In the genomic region with DNA sequence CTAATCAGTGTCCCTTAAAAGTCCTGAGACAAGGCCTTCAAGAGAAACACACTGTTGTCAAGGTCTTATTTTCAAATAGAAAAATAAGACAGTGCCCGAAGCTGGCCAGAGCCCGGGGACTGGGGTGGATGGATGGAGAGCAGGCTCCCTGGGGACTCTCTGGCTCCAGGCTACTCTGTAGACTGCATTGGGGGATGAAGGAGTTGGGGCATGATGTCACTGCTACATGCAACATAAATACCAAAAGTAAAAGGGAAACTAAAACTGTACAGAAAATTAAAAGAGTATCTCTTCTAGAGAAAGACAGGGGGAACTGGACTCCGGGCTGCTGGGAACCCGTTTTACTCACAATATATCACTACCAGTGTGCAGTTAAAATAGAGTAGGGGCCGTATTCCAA, we compare ENCODE assay signal across 11 cellular contexts.
A peak's percentile ranks its signal among the peaks of the same experiment; 100 is the strongest.
DNase-seq lines count a peak whose midpoint lies in the region; ATAC-seq lines count a peak whose summit lies in the region.
"Had no signal": no experiment of that assay in that cellular context is flagged by ENCODE, and none has a peak within 500 bp of the region (broad histone marks: within the 10 kb centered on the region; RNA-seq: fewer than 3 reads in every experiment).

No MANE protein-coding gene starts in this region.

- ATAC-seq in GM21786 (IDR thresholded peaks at IDR 0.05; ENCODE audit: unreplicated experiment), result peak; percentile 81
- peak; percentile 88 for ATAC-seq in HG03342 (IDR thresholded peaks at IDR 0.05; ENCODE audit: unreplicated experiment)
- ATAC-seq in stimulated activated naive CD8-positive, alpha-beta T cell treated with anti-CD3 and anti-CD28 coated beads, Interleukin-15, amount 100 ng/mL, for 72 hours, result no peak

- no peaks in the 10 kb centered on the region for H3K36me3 Mint-ChIP-seq in activated CD4-positive, alpha-beta T cell treated with anti-CD3 and anti-CD28 coated beads, Interleukin-2, amount 10 ng/mL, durations not matched to agents 24 days and 14 days (ENCODE audit: low read depth)
- H3K36me3 Mint-ChIP-seq: mesothelial cell of epicardium had no signal

- H3K27me3 Mint-ChIP-seq in stimulated activated naive CD8-positive, alpha-beta T cell treated with anti-CD3 and anti-CD28 coated beads, Interleukin-15, amount 100 ng/mL, for 72 hours, result no peaks in the 10 kb centered on the region
- H3K27me3 Mint-ChIP-seq in activated CD4-positive, alpha-beta T cell treated with anti-CD3 and anti-CD28 coated beads, Interleukin-2, amount 10 ng/mL, durations not matched to agents 24 days and 14 days, result peaks cover 1% of the 10 kb centered on the region

- no peaks in the 10 kb centered on the region for H3K9me3 Mint-ChIP-seq in stimulated activated naive CD8-positive, alpha-beta T cell treated with anti-CD3 and anti-CD28 coated beads, Interleukin-15, amount 100 ng/mL, for 72 hours
- no peaks in the 10 kb centered on the region for H3K9me3 Mint-ChIP-seq in activated CD4-positive, alpha-beta T cell treated with anti-CD3 and anti-CD28 coated beads, Interleukin-2, amount 10 ng/mL, durations not matched to agents 24 days and 14 days
- H3K9me3 Mint-ChIP-seq: mesothelial cell of epicardium had no signal

- intact Hi-C loops in activated CD4-positive, alpha-beta T cell treated with anti-CD3 and anti-CD28 coated beads, Interleukin-2, amount 10 ng/mL, durations not matched to agents 24 days and 14 days (cut with micrococcal nuclease), result no loop called here

- no peaks in the 10 kb centered on the region for H3K4me1 Mint-ChIP-seq in stimulated activated naive CD8-positive, alpha-beta T cell treated with anti-CD3 and anti-CD28 coated beads, Interleukin-15, amount 100 ng/mL, for 72 hours
- no peaks in the 10 kb centered on the region for H3K4me1 Mint-ChIP-seq in activated CD4-positive, alpha-beta T cell treated with anti-CD3 and anti-CD28 coated beads, Interleukin-2, amount 10 ng/mL, durations not matched to agents 24 days and 14 days

- no peak overlapping the region for H3K4me3 Mint-ChIP-seq in stimulated activated naive CD8-positive, alpha-beta T cell treated with anti-CD3 and anti-CD28 coated beads, Interleukin-15, amount 100 ng/mL, for 72 hours
- no peak overlapping the region for H3K4me3 Mint-ChIP-seq in activated CD4-positive, alpha-beta T cell treated with anti-CD3 and anti-CD28 coated beads, Interleukin-2, amount 10 ng/mL, durations not matched to agents 24 days and 14 days
- H3K4me3 Mint-ChIP-seq: mesothelial cell of epicardium had no signal

- DNase-seq in GM19238 (ENCODE audit: insufficient read length, low spot score) (peak; percentile 5), AG08395 (ENCODE audit: low spot score) (no peak), COLO668 (lab: John Stamatoyannopoulos, UW; ENCODE audit: unreplicated experiment) (no peak)
- DNase-seq in stimulated activated naive CD8-positive, alpha-beta T cell treated with anti-CD3 and anti-CD28 coated beads, Interleukin-15, amount 100 ng/mL, for 72 hours, result no peak
- no peak for DNase-seq in activated CD4-positive, alpha-beta T cell treated with anti-CD3 and anti-CD28 coated beads, Interleukin-2, amount 10 ng/mL, durations not matched to agents 24 days and 14 days
- DNase-seq: DMS53, hippocampal formation, tibial artery had no signal

- peak overlapping the region; percentile 15 to 51 for H3K27ac Mint-ChIP-seq in stimulated activated naive CD8-positive, alpha-beta T cell treated with anti-CD3 and anti-CD28 coated beads, Interleukin-15, amount 100 ng/mL, for 72 hours
- H3K27ac Mint-ChIP-seq in activated CD4-positive, alpha-beta T cell treated with anti-CD3 and anti-CD28 coated beads, Interleukin-2, amount 10 ng/mL, durations not matched to agents 24 days and 14 days, result no peak overlapping the region
- H3K27ac Mint-ChIP-seq: mesothelial cell of epicardium had no signal
